1 cellular context compared by ENCODE assay signal in genomic region chr11:61785837-61786402, GRCh38.
TF ChIP-seq lines count a peak whose summit lies in the region.

No MANE protein-coding gene starts in this region.

TF ChIP-seq in IMR-90, 13 proteins besides CTCF, POLR2A, EP300 and RAD21 (continued from another document):
- TF ChIP-seq, protein P1, sequence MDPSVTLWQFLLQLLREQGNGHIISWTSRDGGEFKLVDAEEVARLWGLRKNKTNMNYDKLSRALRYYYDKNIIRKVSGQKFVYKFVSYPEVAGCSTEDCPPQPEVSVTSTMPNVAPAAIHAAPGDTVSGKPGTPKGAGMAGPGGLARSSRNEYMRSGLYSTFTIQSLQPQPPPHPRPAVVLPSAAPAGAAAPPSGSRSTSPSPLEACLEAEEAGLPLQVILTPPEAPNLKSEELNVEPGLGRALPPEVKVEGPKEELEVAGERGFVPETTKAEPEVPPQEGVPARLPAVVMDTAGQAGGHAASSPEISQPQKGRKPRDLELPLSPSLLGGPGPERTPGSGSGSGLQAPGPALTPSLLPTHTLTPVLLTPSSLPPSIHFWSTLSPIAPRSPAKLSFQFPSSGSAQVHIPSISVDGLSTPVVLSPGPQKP (IDR thresholded peaks at IDR 0.05; ENCODE audit: borderline replicate concordance, low read depth, low read length), result no peak
- TF ChIP-seq FOS (IDR thresholded peaks at IDR 0.05; ENCODE audit: low read depth, low read length) (no peak), RFX5 (IDR thresholded peaks at IDR 0.05; ENCODE audit: low read depth, low read length) (no peak), MXI1 (IDR thresholded peaks at IDR 0.05; ENCODE audit: borderline replicate concordance, low read depth, low read length) (no peak), MAFK (IDR thresholded peaks at IDR 0.05; ENCODE audit: low read depth, low read length) (no peak), BHLHE40 (IDR thresholded peaks at IDR 0.05; ENCODE audit: low read depth, low read length) (no peak), MAZ (IDR thresholded peaks at IDR 0.05; ENCODE audit: borderline replicate concordance, low read depth, low read length) (no peak), CEBPB (IDR thresholded peaks at IDR 0.05; ENCODE audit: low read depth, low read length) (no peak), NFE2L2 (IDR thresholded peaks at IDR 0.05; ENCODE audit: low read depth, low read length) (no peak), RCOR1 (IDR thresholded peaks at IDR 0.05; ENCODE audit: insufficient replicate concordance, low read length) (no peak), SMC3 (IDR thresholded peaks at IDR 0.05; ENCODE audit: low read depth, low read length) (no peak)
- TF ChIP-seq, protein P2, sequence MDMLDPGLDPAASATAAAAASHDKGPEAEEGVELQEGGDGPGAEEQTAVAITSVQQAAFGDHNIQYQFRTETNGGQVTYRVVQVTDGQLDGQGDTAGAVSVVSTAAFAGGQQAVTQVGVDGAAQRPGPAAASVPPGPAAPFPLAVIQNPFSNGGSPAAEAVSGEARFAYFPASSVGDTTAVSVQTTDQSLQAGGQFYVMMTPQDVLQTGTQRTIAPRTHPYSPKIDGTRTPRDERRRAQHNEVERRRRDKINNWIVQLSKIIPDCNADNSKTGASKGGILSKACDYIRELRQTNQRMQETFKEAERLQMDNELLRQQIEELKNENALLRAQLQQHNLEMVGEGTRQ (IDR thresholded peaks at IDR 0.05; ENCODE audit: low read depth, low read length), result no peak
